In the genomic region with DNA sequence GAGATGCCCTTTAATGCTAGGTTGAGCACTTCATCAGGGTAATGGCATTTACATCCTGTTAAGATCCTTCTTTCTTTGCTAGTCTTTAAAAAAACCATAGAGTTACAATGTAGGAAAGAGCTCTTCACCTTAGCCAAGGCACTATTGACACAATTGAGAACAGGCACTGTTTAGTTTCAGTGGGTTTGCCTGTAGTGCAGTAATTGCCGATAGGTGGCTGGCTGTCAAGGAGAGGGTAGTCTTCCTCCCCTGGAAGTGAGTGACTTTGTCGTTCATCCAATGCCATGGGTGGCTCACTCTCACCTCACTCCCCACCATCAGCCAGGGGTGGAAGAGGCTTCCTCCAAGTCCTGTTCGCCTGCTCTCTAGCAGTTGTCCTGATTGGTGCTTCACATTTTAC, we compare ENCODE assay signal across 17 cellular contexts. TPM values are rescaled to one million over a fixed set of nuclear protein-coding genes. Genes with fewer than 3 reads are reported as not detected.
DNase-seq lines count a peak whose midpoint lies in the region; ATAC-seq and TF ChIP-seq lines count a peak whose summit lies in the region.
"Had no signal": no experiment of that assay in that cellular context is flagged by ENCODE, and none has a peak within 500 bp of the region (broad histone marks: within the 10 kb centered on the region; RNA-seq: fewer than 3 reads in every experiment).

No MANE protein-coding gene starts in this region.

- peaks cover 6% of the 10 kb centered on the region for H3K4me1 ChIP-seq in cardiac muscle cell (ENCODE audit: low read depth)
- no peaks in the 10 kb centered on the region for H3K4me1 ChIP-seq in fibroblast of lung (ENCODE audit: control insufficient read depth, extremely low read depth, insufficient read depth, low read length)
- no peaks in the 10 kb centered on the region for H3K4me1 ChIP-seq in neuronal stem cell (ENCODE audit: control insufficient read depth in 2 of 2, insufficient read depth in 1 of 2, low read depth in 1 of 2, low read length in 2 of 2)
- H3K4me1 ChIP-seq in uterus, result no peaks in the 10 kb centered on the region

- no peaks in the 10 kb centered on the region for H4K20me1 ChIP-seq in fibroblast of lung (ENCODE audit: control insufficient read depth, extremely low read depth, insufficient read depth, low read length)

- ATAC-seq in Right ventricle myocardium superior (ENCODE audit: poor library complexity), result no peak
- no peak for ATAC-seq in HG03521 (IDR thresholded peaks at IDR 0.05; ENCODE audit: unreplicated experiment)
- ATAC-seq in HG03159 (IDR thresholded peaks at IDR 0.05; ENCODE audit: unreplicated experiment), result no peak
- ATAC-seq: CD8-positive, alpha-beta T cell; effector memory CD8-positive, alpha-beta T cell; natural killer cell treated with Interleukin-12 subunit alpha and Interleukin-12 subunit beta and Interleukin-15 and Interleukin-18, amount 100 ng/mL, for 72 hours had no signal

- no peak overlapping the region for H3K4me2 ChIP-seq in fibroblast of lung (ENCODE audit: extremely low read depth, insufficient read depth, low read length)
- H3K4me2 ChIP-seq in neuronal stem cell (ENCODE audit: insufficient read depth, low read length, poor library complexity, severe bottlenecking), result no peak overlapping the region

- H2BK15ac ChIP-seq in neuronal stem cell (ENCODE audit: low read length), result no peak overlapping the region

- TF ChIP-seq CTCF in cardiac muscle cell (IDR thresholded peaks at IDR 0.05; ENCODE audit: low read depth, low read length) (no peak), fibroblast of lung (conservative IDR thresholded peaks at IDR 0.05 in 1 of 2, IDR thresholded peaks at IDR 0.05 in 1 of 2; ENCODE audit: low read depth in 1 of 2, low read length in 2 of 2) (no peak), uterus (IDR thresholded peaks at IDR 0.05) (no peak)

- no peak overlapping the region for H2BK5ac ChIP-seq in neuronal stem cell (ENCODE audit: low read length)

- H3K9me3 ChIP-seq in cardiac muscle cell (ENCODE audit: low read depth) (no peaks in the 10 kb centered on the region), fibroblast of lung (ENCODE audit: control insufficient read depth, insufficient read depth, low read depth, low read length) (no peaks in the 10 kb centered on the region), neuronal stem cell (replicated peaks in 1 of 2; ENCODE audit: control insufficient read depth in 2 of 2, insufficient read depth in 1 of 2, low read depth in 1 of 2, low read length in 2 of 2) (no peaks in the 10 kb centered on the region), uterus (no peaks in the 10 kb centered on the region)
- H3K9me3 ChIP-seq: suprapubic skin had no signal

- H3K4me3 ChIP-seq in cardiac muscle cell, result no peak overlapping the region
- no peak overlapping the region for H3K4me3 ChIP-seq in fibroblast of lung (replicated peaks in 1 of 4; ENCODE audit: control extremely low read depth in 1 of 4, insufficient read depth in 1 of 4, low read depth in 3 of 4, low read length in 4 of 4)
- H3K4me3 ChIP-seq in neuronal stem cell (ENCODE audit: low read length in 2 of 2), result no peak overlapping the region
- no peak overlapping the region for H3K4me3 ChIP-seq in uterus
- H3K4me3 ChIP-seq: suprapubic skin had no signal

- peaks cover 7% of the 10 kb centered on the region for H3K79me2 ChIP-seq in fibroblast of lung (ENCODE audit: control insufficient read depth, insufficient read depth, low read length)

- H3K27ac ChIP-seq in cardiac muscle cell (peak overlapping the region; percentile 66), fibroblast of lung (ENCODE audit: insufficient read depth, low read length) (peak overlapping the region; percentile 34), neuronal stem cell (replicated peaks; ENCODE audit: low read length) (no peak overlapping the region), uterus (peak overlapping the region; percentile 29 to 41)
- H3K27ac ChIP-seq: suprapubic skin had no signal

- no peaks in the 10 kb centered on the region for H3K79me1 ChIP-seq in neuronal stem cell (ENCODE audit: low read depth, low read length)

- TF ChIP-seq POLR2A in uterus (IDR thresholded peaks at IDR 0.05), result no peak

- no peak overlapping the region for H3K18ac ChIP-seq in neuronal stem cell (ENCODE audit: low read length)

- no peak overlapping the region for H2BK120ac ChIP-seq in neuronal stem cell (ENCODE audit: low read depth, low read length)

- H3K27me3 ChIP-seq in cardiac muscle cell (no peaks in the 10 kb centered on the region), fibroblast of lung (ENCODE audit: control insufficient read depth, insufficient read depth, low read length) (no peaks in the 10 kb centered on the region), neuronal stem cell (ENCODE audit: control insufficient read depth in 3 of 3, insufficient read depth in 3 of 3, low read depth in 1 of 3, low read length in 3 of 3) (no peaks in the 10 kb centered on the region), uterus (no peaks in the 10 kb centered on the region)
- H3K27me3 ChIP-seq: suprapubic skin had no signal

- no peak overlapping the region for H4K8ac ChIP-seq in neuronal stem cell (ENCODE audit: low read depth, low read length)

- no peak overlapping the region for H3K23ac ChIP-seq in neuronal stem cell (ENCODE audit: low read depth, low read length, poor library complexity)

- H2AFZ ChIP-seq in fibroblast of lung (ENCODE audit: low read length), result no peak overlapping the region
- peak overlapping the region; percentile 47 for H2AFZ ChIP-seq in neuronal stem cell (ENCODE audit: low read length)

- DNase-seq in cardiac muscle cell (ENCODE audit: low read depth in 1 of 2, low spot score in 1 of 2) (no peak), Right ventricle myocardium superior (no peak), fibroblast of lung (ENCODE audit: low read depth in 2 of 2) (no peak), neuronal stem cell (ENCODE audit: low spot score) (no peak), uterus (no peak)
- no peak for DNase-seq in stimulated activated CD4-positive, alpha-beta T cell treated with anti-CD3 and anti-CD28 coated beads, Interleukin-4, amount 100 ng/mL, for 4 hours
- DNase-seq: activated CD4-positive, alpha-beta T cell treated with anti-CD3 and anti-CD28 coated beads, Interleukin-2, amount 50 U/mL, for 1 hour; activated naive CD4-positive, alpha-beta T cell; CD8-positive, alpha-beta T cell; effector memory CD8-positive, alpha-beta T cell; immature natural killer cell; stimulated activated CD8-positive, alpha-beta memory T cell treated with anti-CD3 and anti-CD28 coated beads, Interleukin-4, amount 100 ng/mL, for 48 hours; SW 1271 had no signal

- no peak overlapping the region for H2BK12ac ChIP-seq in neuronal stem cell (ENCODE audit: low read length)

- intact Hi-C loops in Right ventricle myocardium superior (cut with DNase I) (loop anchor here (10.0 kb wide), 1 partner anchor 130 kb away; no protein-coding TSS in a partner anchor), uterus (cut with DNase I; ENCODE audit: low total_unique reads) (no loop called here)

- no peak overlapping the region for H3K4ac ChIP-seq in neuronal stem cell (ENCODE audit: low read length)

- no CpG with 5 or more reads among the region's 3 CpGs for WGBS in neuronal stem cell (ENCODE audit: extremely low coverage in 2 of 2, insufficient read length in 2 of 2, insufficient replicate concordance in 1 of 2), 2 donors

- peaks cover 50% of the 10 kb centered on the region for H3K36me3 ChIP-seq in cardiac muscle cell
- H3K36me3 ChIP-seq in fibroblast of lung (ENCODE audit: control insufficient read depth, insufficient read depth, low read length), result peaks cover 3% of the 10 kb centered on the region
- peaks cover 5 to 89% of the 10 kb centered on the region in 2 donors for H3K36me3 ChIP-seq in neuronal stem cell (replicated peaks in 1 of 2; ENCODE audit: control insufficient read depth in 2 of 2, insufficient read depth in 2 of 2, low read length in 2 of 2)
- no peaks in the 10 kb centered on the region for H3K36me3 ChIP-seq in uterus

- H3K9ac ChIP-seq in fibroblast of lung (ENCODE audit: insufficient read depth, low read length), result no peak overlapping the region
- H3K9ac ChIP-seq in neuronal stem cell (ENCODE audit: low read depth, low read length, poor library complexity), result no peak overlapping the region

- no peak overlapping the region for H2AK5ac ChIP-seq in neuronal stem cell (ENCODE audit: low read depth, low read length)

- no peak overlapping the region for H4K91ac ChIP-seq in neuronal stem cell (ENCODE audit: low read depth, low read length, poor library complexity)

- H3K14ac ChIP-seq in neuronal stem cell (ENCODE audit: low read length), result no peak overlapping the region

RNA-seq across cellular contexts. Expression of a gene that starts 34.7 kb away (rescaled TPM):
- total RNA-seq in cardiac muscle cell (213 and 253 TPM in 2 replicates), Right ventricle myocardium superior (53.3 TPM), fibroblast of lung (176 and 252 TPM in 2 replicates), uterus (10 to 100 TPM in 3 of 4 donors, 1 to 10 TPM in 1; 6.4 to 84.3 (median 37.8) TPM)
- polyA plus RNA-seq in cardiac muscle cell (403 and 501 TPM in 2 replicates), fibroblast of lung (129 and 186 TPM in 2 replicates)
- 134 and 199 TPM in 2 replicates for polyA plus RNA-seq in fibroblast of lung (2012)
- polyA minus RNA-seq in fibroblast of lung (ENCODE audit: low replicate concordance), result 16.2 and 23.8 TPM in 2 replicates
- 95.7 TPM for polyA plus RNA-seq in neuronal stem cell (2013, experiment 1 of 2)
- 97.5 TPM for polyA plus RNA-seq in neuronal stem cell (2013, experiment 2 of 2)

RNA-seq across cellular contexts. Expression of a gene that starts 56.9 kb away (rescaled TPM):
- total RNA-seq in cardiac muscle cell, result 0.21 and 0.42 TPM in 2 replicates
- polyA plus RNA-seq in cardiac muscle cell, result 0.39 and 0.62 TPM in 2 replicates
- total RNA-seq in Right ventricle myocardium superior, result 0.08 TPM
- total RNA-seq in fibroblast of lung, result 1.7 and 1.8 TPM in 2 replicates
- polyA plus RNA-seq in fibroblast of lung, result 0.43 and 1.2 TPM in 2 replicates
- polyA plus RNA-seq in fibroblast of lung (2012), result 0.21 and 0.90 TPM in 2 replicates
- 0.04 TPM in 1 of 2 replicates, not detected in the other for polyA minus RNA-seq in fibroblast of lung (ENCODE audit: low replicate concordance)
- polyA plus RNA-seq in neuronal stem cell (2013, experiment 1 of 2), result 0.01 TPM
- 0.06 TPM for polyA plus RNA-seq in neuronal stem cell (2013, experiment 2 of 2)
- 1 to 10 TPM; 1.5 to 4.3 (median 2.3) TPM for total RNA-seq in uterus
- polyA plus RNA-seq: immature natural killer cell had no signal
